Comparison of ENCODE assay signal across 1 cellular context in genomic region chr10:112217413-112218390, GRCh38.
TF ChIP-seq lines count a peak whose summit lies in the region.

No MANE protein-coding gene starts in this region.

TF ChIP-seq in HEK293, 187 proteins besides CTCF, POLR2A, EP300 and RAD21 (continued from another document):
- no peak for TF ChIP-seq PRDM4 (tag by site-specific recombination; IDR thresholded peaks at IDR 0.05)
- TF ChIP-seq SETDB1 (IDR thresholded peaks at IDR 0.05; ENCODE audit: insufficient read length, low read length): no peak
- TF ChIP-seq ZNF629 (tag by site-specific recombination; IDR thresholded peaks at IDR 0.05): peak; percentile 48
- TF ChIP-seq ZBTB1 (tag by site-specific recombination; IDR thresholded peaks at IDR 0.05): no peak
- no peak for TF ChIP-seq KLF1 (tag by site-specific recombination; IDR thresholded peaks at IDR 0.05)
- TF ChIP-seq ZNF555 (tag by site-specific recombination; conservative IDR thresholded peaks at IDR 0.05): no peak
- TF ChIP-seq ZNF2 (tag by site-specific recombination; IDR thresholded peaks at IDR 0.05): no peak
- TF ChIP-seq HOXC10 (CRISPR knock-in tag; IDR thresholded peaks at IDR 0.05): no peak
- no peak for TF ChIP-seq ZNF837 (tag by site-specific recombination; IDR thresholded peaks at IDR 0.05)
- TF ChIP-seq ZNF362 (tag by site-specific recombination; IDR thresholded peaks at IDR 0.05): no peak
- no peak for TF ChIP-seq KLF17 (tag by site-specific recombination; IDR thresholded peaks at IDR 0.05)
- no peak for TF ChIP-seq ZNF175 (tag by site-specific recombination; IDR thresholded peaks at IDR 0.05)
- TF ChIP-seq ZNF302 (tag by site-specific recombination; IDR thresholded peaks at IDR 0.05; ENCODE audit: low read depth): no peak
- TF ChIP-seq ZNF513 (tag by site-specific recombination; IDR thresholded peaks at IDR 0.05): no peak
- TF ChIP-seq ZNF830 (tag by site-specific recombination; IDR thresholded peaks at IDR 0.05; ENCODE audit: low read depth): no peak
- TF ChIP-seq ZSCAN30 (tag by site-specific recombination; IDR thresholded peaks at IDR 0.05): no peak
- no peak for TF ChIP-seq ZNF501 (tag by site-specific recombination; IDR thresholded peaks at IDR 0.05)
- no peak for TF ChIP-seq ZNF76 (tag by site-specific recombination; IDR thresholded peaks at IDR 0.05; ENCODE audit: borderline replicate concordance, low read depth)
- TF ChIP-seq HOXA7 (CRISPR knock-in tag; IDR thresholded peaks at IDR 0.05; ENCODE audit: borderline replicate concordance): no peak
- no peak for TF ChIP-seq SALL2 (tag by site-specific recombination; IDR thresholded peaks at IDR 0.05; ENCODE audit: borderline replicate concordance)
- TF ChIP-seq ZBTB6 (tag by site-specific recombination; IDR thresholded peaks at IDR 0.05): no peak
- TF ChIP-seq BCL6B (tag by site-specific recombination; IDR thresholded peaks at IDR 0.05): no peak
- no peak for TF ChIP-seq ZNF791 (tag by site-specific recombination; IDR thresholded peaks at IDR 0.05)
